ENCODE assay signal across 26 cellular contexts in the genomic region with DNA sequence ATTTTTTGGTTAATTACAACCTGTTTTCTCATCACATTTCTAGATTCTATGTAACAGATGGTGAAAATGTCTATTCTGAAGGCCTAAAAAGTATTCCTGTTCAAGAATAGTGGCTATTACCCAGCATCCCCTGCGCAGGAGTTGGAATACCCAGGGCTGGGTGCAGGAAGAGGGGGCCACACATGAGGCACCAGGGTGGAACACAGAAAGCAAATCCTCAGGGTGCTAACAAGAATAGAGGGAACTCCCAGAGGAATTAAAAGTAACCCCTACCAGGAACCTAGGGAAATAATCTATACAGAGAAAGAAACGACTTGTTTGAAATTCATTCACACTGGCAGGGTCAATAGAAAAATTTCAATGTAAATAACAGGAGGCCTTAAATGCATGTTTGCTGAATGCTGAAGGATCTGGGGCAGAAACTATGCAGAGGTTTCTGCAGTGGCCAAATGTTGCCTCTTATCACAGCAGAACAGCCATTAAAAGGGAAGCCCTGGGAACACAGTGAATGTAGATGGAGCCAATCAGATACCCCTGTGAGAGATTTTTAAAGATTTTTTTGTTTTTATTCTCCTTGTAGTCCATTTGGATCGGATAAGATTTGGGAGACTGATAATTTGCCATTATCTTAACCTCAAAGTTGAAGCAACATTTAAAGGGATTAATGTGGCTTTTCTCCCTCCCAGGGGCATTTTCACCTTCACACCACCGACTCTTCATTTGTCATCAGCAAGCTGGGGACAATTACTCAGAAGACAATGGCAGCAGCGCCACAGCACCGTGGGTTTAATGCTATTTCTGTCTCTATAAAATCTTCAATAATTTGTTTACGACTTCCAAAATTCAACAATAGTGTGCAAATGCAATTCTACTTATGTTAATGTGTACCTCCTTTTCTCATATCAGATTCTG.
DNase-seq lines count a peak whose midpoint lies in the region; TF ChIP-seq lines count a peak whose summit lies in the region.
"Had no signal": no experiment of that assay in that cellular context is flagged by ENCODE, and none has a peak within 500 bp of the region (broad histone marks: within the 10 kb centered on the region; RNA-seq: fewer than 3 reads in every experiment).

No MANE protein-coding gene starts in this region.

- no peak overlapping the region for H3K27ac ChIP-seq in esophagus squamous epithelium
- H3K27ac ChIP-seq: dorsolateral prefrontal cortex, PC-9, thoracic aorta had no signal

- H3K4me3 ChIP-seq in esophagus squamous epithelium = no peak overlapping the region
- H3K4me3 ChIP-seq: dorsolateral prefrontal cortex, PC-9, thoracic aorta had no signal

- H3K9me3 ChIP-seq in esophagus squamous epithelium = no peaks in the 10 kb centered on the region
- H3K9me3 ChIP-seq: thoracic aorta had no signal

- H3K36me3 Mint-ChIP-seq in endothelial cell (ENCODE audit: low read depth, unreplicated experiment) = no peaks in the 10 kb centered on the region
- H3K36me3 Mint-ChIP-seq: activated naive CD8-positive, alpha-beta T cell treated with anti-CD3 and anti-CD28 coated beads for 36 hours; CD8-positive, alpha-beta T cell; stimulated activated naive B cell treated with anti-CD40 and anti-IgM and Interleukin-4, amounts not matched to agents 10 μg/mL and 1 μg/mL and 100 μg/mL, for 72 hours had no signal

- no peak for TF ChIP-seq POLR2A in esophagus squamous epithelium (IDR thresholded peaks at IDR 0.05)

- H3K27me3 Mint-ChIP-seq in endothelial cell (ENCODE audit: unreplicated experiment) = peaks cover 3% of the 10 kb centered on the region
- H3K27me3 Mint-ChIP-seq: activated CD4-positive, alpha-beta T cell treated with anti-CD3 and anti-CD28 coated beads, Interleukin-2, amount 10 ng/mL, durations not matched to agents 7 days and 5 days; stimulated activated naive B cell treated with anti-CD40 and anti-IgM and Interleukin-4, amounts not matched to agents 10 μg/mL and 1 μg/mL and 100 μg/mL, for 72 hours had no signal

- no peak overlapping the region for H3K4me3 Mint-ChIP-seq in endothelial cell (ENCODE audit: unreplicated experiment)
- H3K4me3 Mint-ChIP-seq: activated CD4-positive, alpha-beta T cell treated with anti-CD3 and anti-CD28 coated beads, Interleukin-2, amount 10 ng/mL, durations not matched to agents 7 days and 5 days; activated naive CD8-positive, alpha-beta T cell treated with anti-CD3 and anti-CD28 coated beads for 36 hours; activated T-helper 17 cell treated with anti-CD3 and anti-CD28 coated beads, Interleukin-2, amount 50 U/mL, for 72 hours; CD8-positive, alpha-beta T cell; stimulated activated naive B cell treated with anti-CD40 and anti-IgM and Interleukin-4, amounts not matched to agents 10 μg/mL and 1 μg/mL and 100 μg/mL, for 72 hours had no signal

- DNase-seq in NCI-H2107 treated with DMSO at 0.1 percent for 48 hours (lab: John Stamatoyannopoulos, UW; ENCODE audit: unreplicated experiment) = peak; percentile 10
- no peak for DNase-seq in NCI-H2107 (lab: John Stamatoyannopoulos, UW)
- DNase-seq in NCI-H345 treated with DMSO at 0.1 percent for 48 hours (lab: John Stamatoyannopoulos, UW; ENCODE audit: unreplicated experiment) = peak; percentile 49
- DNase-seq in endothelial cell (ENCODE audit: low spot score) = no peak
- DNase-seq in retina = peak; percentile 40
- DNase-seq in ureter (ENCODE audit: low spot score) = no peak
- DNase-seq in activated naive CD4-positive, alpha-beta T cell treated with anti-CD3 and anti-CD28 coated beads, Interleukin-2, amount 50 U/mL, for 16 hours = no peak
- DNase-seq in esophagus squamous epithelium (lab: John Stamatoyannopoulos, UW) = no peak
- DNase-seq: 8988T; activated CD4-positive, alpha-beta T cell treated with anti-CD3 and anti-CD28 coated beads, Interleukin-2, amount 10 ng/mL, durations not matched to agents 7 days and 5 days; activated naive CD8-positive, alpha-beta T cell treated with anti-CD3 and anti-CD28 coated beads for 36 hours; CD8-positive, alpha-beta T cell; dorsolateral prefrontal cortex; Karpas-422; mammary epithelial cell; NCI-H2171; NCI-H526 treated with DMSO at 0.1 percent for 48 hours; occipital lobe; PC-9; SIG-M5; small intestine; stimulated activated CD4-positive, alpha-beta T cell treated with anti-CD3 and anti-CD28 coated beads, Interleukin-2, amount 100 ng/mL, for 48 hours; stimulated activated naive B cell treated with anti-CD40 and anti-IgM and Interleukin-4, amounts not matched to agents 10 μg/mL and 1 μg/mL and 100 μg/mL, for 72 hours; T-helper 1 cell had no signal

- WGBS in esophagus squamous epithelium, 2 donors = 35 to 39% methylated on average over 7 of the region's 7 CpGs

- no peaks in the 10 kb centered on the region for H3K36me3 ChIP-seq in esophagus squamous epithelium
- H3K36me3 ChIP-seq: thoracic aorta had no signal

- intact Hi-C loops in esophagus squamous epithelium (cut with DNase I) = no loop called here

- no peaks in the 10 kb centered on the region for H3K9me3 Mint-ChIP-seq in endothelial cell (ENCODE audit: unreplicated experiment)
- H3K9me3 Mint-ChIP-seq: activated CD4-positive, alpha-beta T cell treated with anti-CD3 and anti-CD28 coated beads, Interleukin-2, amount 10 ng/mL, durations not matched to agents 7 days and 5 days; activated naive CD8-positive, alpha-beta T cell treated with anti-CD3 and anti-CD28 coated beads for 36 hours; activated T-helper 17 cell treated with anti-CD3 and anti-CD28 coated beads, Interleukin-2, amount 50 U/mL, for 72 hours; CD8-positive, alpha-beta T cell had no signal

- H3K27ac Mint-ChIP-seq in endothelial cell (ENCODE audit: unreplicated experiment) = peak overlapping the region; percentile 32
- H3K27ac Mint-ChIP-seq: activated CD4-positive, alpha-beta T cell treated with anti-CD3 and anti-CD28 coated beads, Interleukin-2, amount 10 ng/mL, durations not matched to agents 7 days and 5 days; activated naive CD8-positive, alpha-beta T cell treated with anti-CD3 and anti-CD28 coated beads for 36 hours; activated T-helper 17 cell treated with anti-CD3 and anti-CD28 coated beads, Interleukin-2, amount 50 U/mL, for 72 hours; CD8-positive, alpha-beta T cell; stimulated activated naive B cell treated with anti-CD40 and anti-IgM and Interleukin-4, amounts not matched to agents 10 μg/mL and 1 μg/mL and 100 μg/mL, for 72 hours had no signal

- no peaks in the 10 kb centered on the region for H3K4me1 ChIP-seq in esophagus squamous epithelium

- TF ChIP-seq CTCF in endothelial cell (IDR thresholded peaks at IDR 0.05; ENCODE audit: unreplicated experiment) (no peak), esophagus squamous epithelium (IDR thresholded peaks at IDR 0.05) (no peak)

- peaks cover 16% of the 10 kb centered on the region for H3K4me1 Mint-ChIP-seq in endothelial cell (ENCODE audit: unreplicated experiment)
- H3K4me1 Mint-ChIP-seq: activated CD4-positive, alpha-beta T cell treated with anti-CD3 and anti-CD28 coated beads, Interleukin-2, amount 10 ng/mL, durations not matched to agents 7 days and 5 days; activated naive CD8-positive, alpha-beta T cell treated with anti-CD3 and anti-CD28 coated beads for 36 hours; activated T-helper 17 cell treated with anti-CD3 and anti-CD28 coated beads, Interleukin-2, amount 50 U/mL, for 72 hours; stimulated activated naive B cell treated with anti-CD40 and anti-IgM and Interleukin-4, amounts not matched to agents 10 μg/mL and 1 μg/mL and 100 μg/mL, for 72 hours had no signal

- no peaks in the 10 kb centered on the region for H3K27me3 ChIP-seq in esophagus squamous epithelium

Comparison
In these comparisons a context has a peak if more than half of its experiments do, and no peak if none do; other contexts are left out.
1. DNase-seq: peak in NCI-H2107 treated with DMSO at 0.1 percent for 48 hours (single experiment), NCI-H345 treated with DMSO at 0.1 percent for 48 hours (single experiment) and retina (single experiment); none in NCI-H2107 (single experiment), endothelial cell (single experiment), ureter (single experiment), activated naive CD4-positive, alpha-beta T cell treated with anti-CD3 and anti-CD28 coated beads, Interleukin-2, amount 50 U/mL, for 16 hours (single experiment) and esophagus squamous epithelium (single experiment).